Comparison of ENCODE assay signal across 24 cellular contexts in the genomic region with DNA sequence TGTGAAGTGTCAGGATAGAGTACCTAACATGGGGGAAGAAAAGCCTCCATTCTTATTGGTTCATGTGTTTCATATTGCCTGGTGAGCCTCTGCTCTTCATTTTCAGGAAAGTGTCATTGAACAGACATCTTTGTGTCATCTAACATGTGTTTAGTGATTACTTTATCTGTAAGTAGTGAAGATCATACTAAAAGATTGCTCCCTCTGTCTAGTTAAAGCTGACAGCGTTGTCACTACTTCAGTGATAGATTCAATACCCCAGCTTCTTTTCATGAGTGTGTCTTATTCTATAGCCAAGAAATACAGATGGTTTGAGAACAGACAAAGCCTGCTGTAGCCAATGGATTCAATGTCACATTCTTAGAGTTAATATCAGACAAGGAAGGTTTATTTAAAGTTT.
"Had no signal": no experiment of that assay in that cellular context is flagged by ENCODE, and none has a peak within 500 bp of the region (broad histone marks: within the 10 kb centered on the region; RNA-seq: fewer than 3 reads in every experiment).

No MANE protein-coding gene starts in this region.

- H3K27me3 ChIP-seq: colonic mucosa, esophagus muscularis mucosa, esophagus squamous epithelium, gastrocnemius medialis, gastroesophageal sphincter had no signal

- H3K9me3 Mint-ChIP-seq: dendritic cell treated with granulocyte-macrophage colony-stimulating factor and Interleukin-4, amounts not matched to agents 40 ng/mL and 50 ng/mL, for 4 days; endodermal cell had no signal

- H3K27ac ChIP-seq: colonic mucosa, coronary artery, dorsolateral prefrontal cortex, epithelial cell of prostate, esophagus muscularis mucosa, esophagus squamous epithelium, foreskin keratinocyte, gastrocnemius medialis, gastroesophageal sphincter, heart left ventricle, heart right ventricle had no signal

- H3K9me3 ChIP-seq: colonic mucosa, esophagus muscularis mucosa, esophagus squamous epithelium, gastrocnemius medialis, gastroesophageal sphincter, heart left ventricle, heart right ventricle had no signal

- H3K27me3 Mint-ChIP-seq: dendritic cell treated with granulocyte-macrophage colony-stimulating factor and Interleukin-4, amounts not matched to agents 40 ng/mL and 50 ng/mL, for 4 days; effector memory CD8-positive, alpha-beta T cell had no signal

- H3K27ac Mint-ChIP-seq: dendritic cell treated with granulocyte-macrophage colony-stimulating factor and Interleukin-4, amounts not matched to agents 40 ng/mL and 50 ng/mL, for 4 days; effector memory CD8-positive, alpha-beta T cell; endodermal cell had no signal

- H3K4me1 ChIP-seq: colonic mucosa, foreskin keratinocyte, gastrocnemius medialis, heart left ventricle, heart right ventricle had no signal

- H3K4me3 ChIP-seq: colonic mucosa, coronary artery, dorsolateral prefrontal cortex, esophagus muscularis mucosa, esophagus squamous epithelium, gastrocnemius medialis, gastroesophageal sphincter, heart left ventricle, heart right ventricle had no signal

- DNase-seq: colonic mucosa; cortex of kidney; dermis blood vessel endothelial cell; dorsolateral prefrontal cortex; effector CD4-positive, alpha-beta T cell; effector CD8-positive, alpha-beta T cell; effector memory CD4-positive, alpha-beta T cell; effector memory CD8-positive, alpha-beta T cell; endodermal cell; erythroblast; esophagus squamous epithelium; foreskin fibroblast; foreskin keratinocyte; foreskin melanocyte; gastrocnemius medialis; glutamatergic neuron; head of caudate nucleus; heart left ventricle; heart right ventricle had no signal

- H3K36me3 ChIP-seq: colonic mucosa, esophagus muscularis mucosa, esophagus squamous epithelium, gastrocnemius medialis, gastroesophageal sphincter, heart left ventricle, heart right ventricle had no signal

- H3K4me3 Mint-ChIP-seq: dendritic cell treated with granulocyte-macrophage colony-stimulating factor and Interleukin-4, amounts not matched to agents 40 ng/mL and 50 ng/mL, for 4 days; effector memory CD8-positive, alpha-beta T cell; endodermal cell had no signal
